ENCODE assay signal across 23 cellular contexts in genomic region chr10:81534991-81535390, GRCh38.
"Had no signal": no experiment of that assay in that cellular context is flagged by ENCODE, and none has a peak within 500 bp of the region (broad histone marks: within the 10 kb centered on the region; RNA-seq: fewer than 3 reads in every experiment).

No MANE protein-coding gene starts in this region.

- H3K27me3 ChIP-seq: neural progenitor cell, ovary, right lobe of liver, sigmoid colon, stomach, tibial artery, transverse colon, upper lobe of right lung, uterus had no signal

- H3K36me3 ChIP-seq: neural progenitor cell, ovary, right lobe of liver, sigmoid colon, stomach, thoracic aorta, tibial artery, transverse colon, upper lobe of right lung, uterus had no signal

- DNase-seq: natural killer cell; occipital lobe; ovary; posterior cingulate gyrus; psoas muscle; right cardiac atrium; right lobe of liver; sigmoid colon; small intestine; stimulated activated CD4-positive, alpha-beta T cell treated with anti-CD3 and anti-CD28 coated beads, Interleukin-15, amount 100 ng/mL, for 24 hours; stimulated activated CD4-positive, alpha-beta T cell treated with anti-CD3 and anti-CD28 coated beads, Interleukin-2, amount 100 ng/mL, for 24 hours; stimulated activated CD4-positive, alpha-beta T cell treated with anti-CD3 and anti-CD28 coated beads, Interleukin-2, amount 100 ng/mL, for 48 hours; stimulated activated CD4-positive, alpha-beta T cell treated with anti-CD3 and anti-CD28 coated beads, Interleukin-4, amount 100 ng/mL, for 24 hours; stimulated activated naive B cell treated with anti-CD40 and anti-IgM and Interleukin-4, amounts not matched to agents 10 μg/mL and 1 μg/mL and 100 μg/mL, for 72 hours; stimulated activated naive CD4-positive, alpha-beta T cell treated with Interleukin-2 at 50 U/mL for 16 hours; stomach; tibial artery; transverse colon; upper lobe of right lung; uterus had no signal

- H3K9me3 ChIP-seq: ovary, psoas muscle, right lobe of liver, thoracic aorta, tibial artery, upper lobe of right lung, uterus had no signal

- H3K4me3 ChIP-seq: neural progenitor cell, ovary, psoas muscle, right lobe of liver, sigmoid colon, stomach, thoracic aorta, tibial artery, transverse colon, upper lobe of right lung, uterus had no signal

- H3K27ac ChIP-seq: neural progenitor cell, ovary, parathyroid adenoma, psoas muscle, right lobe of liver, sigmoid colon, stomach, thoracic aorta, tibial artery, transverse colon, upper lobe of right lung, uterus had no signal

- H3K4me1 ChIP-seq: neural progenitor cell, parathyroid adenoma, psoas muscle, sigmoid colon, stomach, tibial artery, transverse colon, upper lobe of right lung, uterus had no signal
